1 cellular context compared by ENCODE assay signal in the genomic region with DNA sequence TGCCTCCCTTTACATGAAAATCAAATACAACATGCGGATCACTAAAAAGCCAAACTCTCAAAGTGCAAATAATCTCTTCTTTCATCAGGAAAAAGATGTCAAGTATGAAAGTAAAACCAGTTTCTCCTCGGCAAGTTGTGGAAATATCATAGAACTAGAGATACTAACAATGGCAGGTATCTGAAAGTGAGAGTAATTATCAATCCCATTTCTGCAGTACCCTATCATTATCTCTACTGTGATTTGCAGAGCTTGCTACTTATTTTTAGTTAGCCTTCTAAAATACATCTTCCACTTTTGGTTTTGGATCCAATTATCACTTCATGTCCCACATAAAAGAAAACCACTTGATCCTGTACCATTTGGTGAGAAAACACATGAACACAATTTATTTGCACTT.
A peak's percentile ranks its signal among the peaks of the same experiment; 100 is the strongest.
TF ChIP-seq lines count a peak whose summit lies in the region.

No MANE protein-coding gene starts in this region.

TF ChIP-seq in GM12878, 131 proteins besides CTCF, POLR2A, EP300 and RAD21:
- TF ChIP-seq, protein P1, sequence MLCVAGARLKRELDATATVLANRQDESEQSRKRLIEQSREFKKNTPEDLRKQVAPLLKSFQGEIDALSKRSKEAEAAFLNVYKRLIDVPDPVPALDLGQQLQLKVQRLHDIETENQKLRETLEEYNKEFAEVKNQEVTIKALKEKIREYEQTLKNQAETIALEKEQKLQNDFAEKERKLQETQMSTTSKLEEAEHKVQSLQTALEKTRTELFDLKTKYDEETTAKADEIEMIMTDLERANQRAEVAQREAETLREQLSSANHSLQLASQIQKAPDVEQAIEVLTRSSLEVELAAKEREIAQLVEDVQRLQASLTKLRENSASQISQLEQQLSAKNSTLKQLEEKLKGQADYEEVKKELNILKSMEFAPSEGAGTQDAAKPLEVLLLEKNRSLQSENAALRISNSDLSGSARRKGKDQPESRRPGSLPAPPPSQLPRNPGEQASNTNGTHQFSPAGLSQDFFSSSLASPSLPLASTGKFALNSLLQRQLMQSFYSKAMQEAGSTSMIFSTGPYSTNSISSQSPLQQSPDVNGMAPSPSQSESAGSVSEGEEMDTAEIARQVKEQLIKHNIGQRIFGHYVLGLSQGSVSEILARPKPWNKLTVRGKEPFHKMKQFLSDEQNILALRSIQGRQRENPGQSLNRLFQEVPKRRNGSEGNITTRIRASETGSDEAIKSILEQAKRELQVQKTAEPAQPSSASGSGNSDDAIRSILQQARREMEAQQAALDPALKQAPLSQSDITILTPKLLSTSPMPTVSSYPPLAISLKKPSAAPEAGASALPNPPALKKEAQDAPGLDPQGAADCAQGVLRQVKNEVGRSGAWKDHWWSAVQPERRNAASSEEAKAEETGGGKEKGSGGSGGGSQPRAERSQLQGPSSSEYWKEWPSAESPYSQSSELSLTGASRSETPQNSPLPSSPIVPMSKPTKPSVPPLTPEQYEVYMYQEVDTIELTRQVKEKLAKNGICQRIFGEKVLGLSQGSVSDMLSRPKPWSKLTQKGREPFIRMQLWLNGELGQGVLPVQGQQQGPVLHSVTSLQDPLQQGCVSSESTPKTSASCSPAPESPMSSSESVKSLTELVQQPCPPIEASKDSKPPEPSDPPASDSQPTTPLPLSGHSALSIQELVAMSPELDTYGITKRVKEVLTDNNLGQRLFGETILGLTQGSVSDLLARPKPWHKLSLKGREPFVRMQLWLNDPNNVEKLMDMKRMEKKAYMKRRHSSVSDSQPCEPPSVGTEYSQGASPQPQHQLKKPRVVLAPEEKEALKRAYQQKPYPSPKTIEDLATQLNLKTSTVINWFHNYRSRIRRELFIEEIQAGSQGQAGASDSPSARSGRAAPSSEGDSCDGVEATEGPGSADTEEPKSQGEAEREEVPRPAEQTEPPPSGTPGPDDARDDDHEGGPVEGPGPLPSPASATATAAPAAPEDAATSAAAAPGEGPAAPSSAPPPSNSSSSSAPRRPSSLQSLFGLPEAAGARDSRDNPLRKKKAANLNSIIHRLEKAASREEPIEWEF (IDR thresholded peaks at IDR 0.05; ENCODE audit: insufficient replicate concordance, low read depth, low read length): no peak
- TF ChIP-seq IKZF2 (IDR thresholded peaks at IDR 0.05) (0 out of 4 replicates have a peak, but pooled peaks have one; percentile 13 to 25), MTA2 (IDR thresholded peaks at IDR 0.05; ENCODE audit: low read depth) (peak; percentile 78), SMC3 (IDR thresholded peaks at IDR 0.05; ENCODE audit: borderline replicate concordance, low read length) (no peak)
- TF ChIP-seq, protein P2, sequence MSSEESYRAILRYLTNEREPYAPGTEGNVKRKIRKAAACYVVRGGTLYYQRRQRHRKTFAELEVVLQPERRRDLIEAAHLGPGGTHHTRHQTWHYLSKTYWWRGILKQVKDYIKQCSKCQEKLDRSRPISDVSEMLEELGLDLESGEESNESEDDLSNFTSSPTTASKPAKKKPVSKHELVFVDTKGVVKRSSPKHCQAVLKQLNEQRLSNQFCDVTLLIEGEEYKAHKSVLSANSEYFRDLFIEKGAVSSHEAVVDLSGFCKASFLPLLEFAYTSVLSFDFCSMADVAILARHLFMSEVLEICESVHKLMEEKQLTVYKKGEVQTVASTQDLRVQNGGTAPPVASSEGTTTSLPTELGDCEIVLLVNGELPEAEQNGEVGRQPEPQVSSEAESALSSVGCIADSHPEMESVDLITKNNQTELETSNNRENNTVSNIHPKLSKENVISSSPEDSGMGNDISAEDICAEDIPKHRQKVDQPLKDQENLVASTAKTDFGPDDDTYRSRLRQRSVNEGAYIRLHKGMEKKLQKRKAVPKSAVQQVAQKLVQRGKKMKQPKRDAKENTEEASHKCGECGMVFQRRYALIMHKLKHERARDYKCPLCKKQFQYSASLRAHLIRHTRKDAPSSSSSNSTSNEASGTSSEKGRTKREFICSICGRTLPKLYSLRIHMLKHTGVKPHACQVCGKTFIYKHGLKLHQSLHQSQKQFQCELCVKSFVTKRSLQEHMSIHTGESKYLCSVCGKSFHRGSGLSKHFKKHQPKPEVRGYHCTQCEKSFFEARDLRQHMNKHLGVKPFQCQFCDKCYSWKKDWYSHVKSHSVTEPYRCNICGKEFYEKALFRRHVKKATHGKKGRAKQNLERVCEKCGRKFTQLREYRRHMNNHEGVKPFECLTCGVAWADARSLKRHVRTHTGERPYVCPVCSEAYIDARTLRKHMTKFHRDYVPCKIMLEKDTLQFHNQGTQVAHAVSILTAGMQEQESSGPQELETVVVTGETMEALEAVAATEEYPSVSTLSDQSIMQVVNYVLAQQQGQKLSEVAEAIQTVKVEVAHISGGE (CRISPR knock-in tag; IDR thresholded peaks at IDR 0.05): no peak
